ENCODE assay signal across 9 cellular contexts in the genomic region with DNA sequence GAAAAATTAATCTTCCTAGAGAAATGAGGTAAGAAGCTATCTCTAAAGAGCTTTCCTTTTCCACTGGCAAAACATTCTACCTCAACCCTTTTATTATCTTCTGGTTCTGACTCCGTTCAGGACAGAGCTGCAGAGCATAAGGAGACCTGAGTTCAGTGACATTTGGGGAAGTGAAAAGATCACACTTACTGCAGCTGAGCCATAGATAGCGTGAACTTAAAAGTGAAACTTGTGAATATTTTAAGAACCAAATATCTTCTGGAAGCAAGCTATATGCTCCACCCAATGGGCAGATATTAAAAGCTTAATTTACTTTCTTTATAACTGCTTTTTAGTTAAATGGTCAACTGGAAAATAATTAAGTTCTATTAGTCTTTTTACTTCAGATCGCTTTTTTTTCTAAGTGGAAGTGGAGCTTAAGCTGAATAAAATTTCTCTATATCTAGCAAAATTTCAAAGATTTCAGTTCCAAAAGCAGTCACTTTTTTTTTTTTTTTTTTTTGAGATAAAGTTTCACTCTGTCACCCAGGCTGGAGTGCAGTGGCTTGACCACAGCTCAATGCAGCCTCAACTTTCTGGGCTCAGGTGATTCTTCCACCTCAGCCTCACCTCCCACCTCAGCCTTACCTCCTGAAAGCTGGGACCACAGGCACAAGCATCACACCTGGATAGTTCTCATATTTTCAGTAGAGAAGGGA. TPM values are rescaled to one million over a fixed set of nuclear protein-coding genes. Genes with fewer than 3 reads are reported as not detected.
DNase-seq lines count a peak whose midpoint lies in the region; ATAC-seq lines count a peak whose summit lies in the region.
"Had no signal": no experiment of that assay in that cellular context is flagged by ENCODE, and none has a peak within 500 bp of the region (broad histone marks: within the 10 kb centered on the region; RNA-seq: fewer than 3 reads in every experiment).

No MANE protein-coding gene starts in this region.

- POLR2A ChIA-PET in activated CD4-positive, alpha-beta T cell treated with anti-CD3 and anti-CD28 coated beads for 36 hours (lab: Charles Lee): interaction anchor here (0.7 to 1.2 kb wide), 5 partner anchors 8 to 87 kb away, joined by 3 to 5 read pairs (median 4); no protein-coding TSS in a partner anchor

- H3K4me3 Mint-ChIP-seq in activated CD4-positive, alpha-beta T cell treated with anti-CD3 and anti-CD28 coated beads for 36 hours: no peak overlapping the region

- peaks cover 53% of the 10 kb centered on the region for H3K36me3 Mint-ChIP-seq in activated CD4-positive, alpha-beta T cell treated with anti-CD3 and anti-CD28 coated beads for 36 hours (ENCODE audit: low read depth)

- CTCF ChIA-PET in activated CD4-positive, alpha-beta T cell treated with anti-CD3 and anti-CD28 coated beads for 36 hours (lab: Charles Lee): interaction anchor here (0.7 to 2.6 kb wide), 8 partner anchors 9 to 80 kb away, joined by 3 to 10 read pairs (median 4); partner anchors contain the start of gene AP4B1

- no peaks in the 10 kb centered on the region for H3K9me3 Mint-ChIP-seq in activated CD4-positive, alpha-beta T cell treated with anti-CD3 and anti-CD28 coated beads for 36 hours (ENCODE audit: low read depth)

- H3K4me1 Mint-ChIP-seq in activated CD4-positive, alpha-beta T cell treated with anti-CD3 and anti-CD28 coated beads for 36 hours: peaks cover 39% of the 10 kb centered on the region

- DNase-seq in activated CD4-positive, alpha-beta T cell treated with anti-CD3 and anti-CD28 coated beads for 36 hours: no peak
- no peak for DNase-seq in activated CD4-positive, alpha-beta T cell treated with anti-CD3 and anti-CD28 coated beads for 4 hours
- DNase-seq in RPMI8226: peak; percentile 71
- peak; percentile 53 for DNase-seq in pons (ENCODE audit: low spot score)
- DNase-seq in activated CD4-positive, alpha-beta T cell treated with anti-CD3 and anti-CD28 coated beads for 48 hours: no peak
- DNase-seq in foreskin melanocyte: no peak
- DNase-seq in activated CD8-positive, alpha-beta memory T cell treated with anti-CD3 and anti-CD28 coated beads for 24 hours: no peak
- DNase-seq: stimulated activated CD4-positive, alpha-beta T cell treated with anti-CD3 and anti-CD28 coated beads, Interleukin-2, amount 100 ng/mL, for 24 hours had no signal

- H3K27me3 Mint-ChIP-seq in activated CD4-positive, alpha-beta T cell treated with anti-CD3 and anti-CD28 coated beads for 36 hours: no peaks in the 10 kb centered on the region

- peak; percentile 63 for ATAC-seq in activated CD4-positive, alpha-beta T cell treated with anti-CD3 and anti-CD28 coated beads for 36 hours
- peak; percentile 90 for ATAC-seq in HG02938 (IDR thresholded peaks at IDR 0.05; ENCODE audit: unreplicated experiment)

- H3K27ac Mint-ChIP-seq in activated CD4-positive, alpha-beta T cell treated with anti-CD3 and anti-CD28 coated beads for 36 hours: peak overlapping the region; percentile 55

- intact Hi-C loops in activated CD4-positive, alpha-beta T cell treated with anti-CD3 and anti-CD28 coated beads for 36 hours (cut with DNase I, micrococcal nuclease): no loop called here

RNA-seq across cellular contexts. Expression of gene PTPN22, which starts 11.9 kb away (rescaled TPM):
- 10 to 100 TPM; 42.4 to 52.6 TPM for total RNA-seq in activated CD4-positive, alpha-beta T cell treated with anti-CD3 and anti-CD28 coated beads for 36 hours

RNA-seq across cellular contexts. Expression of gene BCL2L15, which starts 27.8 kb away (rescaled TPM):
- 1 to 10 TPM; 1.1 to 1.3 TPM for total RNA-seq in activated CD4-positive, alpha-beta T cell treated with anti-CD3 and anti-CD28 coated beads for 36 hours

RNA-seq across cellular contexts. Expression of gene AP4B1, which starts 45.0 kb away (rescaled TPM):
- total RNA-seq in activated CD4-positive, alpha-beta T cell treated with anti-CD3 and anti-CD28 coated beads for 36 hours: 10 to 100 TPM; 27.7 to 39.2 TPM

RNA-seq across cellular contexts. Expression of gene DCLRE1B, which starts 45.5 kb away (rescaled TPM):
- 10 to 100 TPM; 18.2 to 21.8 TPM for total RNA-seq in activated CD4-positive, alpha-beta T cell treated with anti-CD3 and anti-CD28 coated beads for 36 hours

RNA-seq across cellular contexts. Expression of gene RSBN1, which starts 47.4 kb away (rescaled TPM):
- 10 to 100 TPM; 22.1 to 24.3 TPM for total RNA-seq in activated CD4-positive, alpha-beta T cell treated with anti-CD3 and anti-CD28 coated beads for 36 hours

Comparison
In these comparisons a context has a peak if more than half of its experiments do, and no peak if none do; other contexts are left out.
1. DNase-seq: peak in RPMI8226 (single experiment) and pons (single experiment); none in activated CD4-positive, alpha-beta T cell treated with anti-CD3 and anti-CD28 coated beads for 36 hours (single experiment), activated CD4-positive, alpha-beta T cell treated with anti-CD3 and anti-CD28 coated beads for 4 hours (0 of 2), activated CD4-positive, alpha-beta T cell treated with anti-CD3 and anti-CD28 coated beads for 48 hours (single experiment), foreskin melanocyte (single experiment) and activated CD8-positive, alpha-beta memory T cell treated with anti-CD3 and anti-CD28 coated beads for 24 hours (single experiment).